32 cellular contexts compared by ENCODE assay signal in genomic region chr14:102342238-102342637, GRCh38.
"Had no signal": no experiment of that assay in that cellular context is flagged by ENCODE, and none has a peak within 500 bp of the region (broad histone marks: within the 10 kb centered on the region; RNA-seq: fewer than 3 reads in every experiment).

No MANE protein-coding gene starts in this region.

- H3K4me2 ChIP-seq: SK-N-SH had no signal

- H3K27ac ChIP-seq: adrenal gland, SJSA1 had no signal

- H3K4me3 ChIP-seq: adrenal gland, SJSA1 had no signal

- H3K27ac Mint-ChIP-seq: activated CD4-positive, alpha-beta memory T cell treated with anti-CD3 and anti-CD28 coated beads for 36 hours; activated naive CD4-positive, alpha-beta T cell treated with anti-CD3 and anti-CD28 coated beads for 36 hours; activated naive CD4-positive, alpha-beta T cell treated with anti-CD3 and anti-CD28 coated beads, Interleukin-2, amount 50 U/mL, for 72 hours; activated T-helper 1 cell treated with anti-CD3 and anti-CD28 coated beads, Interleukin-12 subunit alpha, Interleukin-12 subunit beta, Interleukin-2, Interleukin-4 antibody, amounts not matched to agents 30 ng/mL and 10 ng/mL and 1 ng/mL, durations not matched to agents 14 hours and 24 hours and 36 hours; IgD-negative memory B cell; T-helper 2 cell treated with Interferon-gamma antibody and Interleukin-4, amounts not matched to agents 5 μg/mL and 100 μg/mL, for 36 hours had no signal

- H3K9me2 ChIP-seq: SK-N-SH had no signal

- H3K27me3 Mint-ChIP-seq: activated CD4-positive, alpha-beta memory T cell treated with anti-CD3 and anti-CD28 coated beads for 36 hours; brain; IgD-negative memory B cell had no signal

- H3K27me3 ChIP-seq: adrenal gland, SJSA1 had no signal

- H3K4me3 Mint-ChIP-seq: activated CD4-positive, alpha-beta memory T cell treated with anti-CD3 and anti-CD28 coated beads for 36 hours; activated naive CD4-positive, alpha-beta T cell treated with anti-CD3 and anti-CD28 coated beads for 36 hours; activated T-cell treated with anti-CD3 and anti-CD28 coated beads, Interleukin-2, amount 50 U/mL, for 4 hours; activated T-helper 1 cell treated with anti-CD3 and anti-CD28 coated beads, Interleukin-12 subunit alpha, Interleukin-12 subunit beta, Interleukin-2, Interleukin-4 antibody, amounts not matched to agents 30 ng/mL and 10 ng/mL and 1 ng/mL, durations not matched to agents 14 hours and 24 hours and 36 hours; brain; IgD-negative memory B cell; T-helper 1 cell treated with Interleukin-12 subunit alpha and Interleukin-12 subunit beta and Interleukin-4 antibody, amounts not matched to agents 30 μg/mL and 1 μg/mL, for 36 hours; T-helper 2 cell treated with Interferon-gamma antibody and Interleukin-4, amounts not matched to agents 5 μg/mL and 100 μg/mL, for 36 hours had no signal

- H3K9ac ChIP-seq: SK-N-SH had no signal

- H3K9me3 Mint-ChIP-seq: activated CD4-positive, alpha-beta memory T cell treated with anti-CD3 and anti-CD28 coated beads for 36 hours; activated naive CD4-positive, alpha-beta T cell treated with anti-CD3 and anti-CD28 coated beads for 36 hours; activated naive CD4-positive, alpha-beta T cell treated with anti-CD3 and anti-CD28 coated beads, Interleukin-2, amount 50 U/mL, for 72 hours; activated T-cell treated with anti-CD3 and anti-CD28 coated beads, Interleukin-2, amount 50 U/mL, for 4 hours; activated T-helper 1 cell treated with anti-CD3 and anti-CD28 coated beads, Interleukin-12 subunit alpha, Interleukin-12 subunit beta, Interleukin-2, Interleukin-4 antibody, amounts not matched to agents 30 ng/mL and 10 ng/mL and 1 ng/mL, durations not matched to agents 14 hours and 24 hours and 36 hours; brain; IgD-negative memory B cell; T-helper 1 cell treated with Interleukin-12 subunit alpha and Interleukin-12 subunit beta and Interleukin-4 antibody, amounts not matched to agents 30 μg/mL and 1 μg/mL, for 36 hours; T-helper 2 cell treated with Interferon-gamma antibody and Interleukin-4, amounts not matched to agents 5 μg/mL and 100 μg/mL, for 36 hours had no signal

- ATAC-seq: activated CD4-positive, CD25-positive, alpha-beta regulatory T cell treated with anti-CD3 and anti-CD28 coated beads, Interleukin-2, amount 50 U/mL, for 24 hours; activated naive CD4-positive, alpha-beta T cell treated with anti-CD3 and anti-CD28 coated beads, Interleukin-2, amount 50 U/mL, for 72 hours; activated T-cell treated with anti-CD3 and anti-CD28 coated beads, Interleukin-2, amount 50 U/mL, for 4 hours had no signal

- H3K9me3 ChIP-seq: adrenal gland, SJSA1, SK-N-SH had no signal

- DNase-seq: activated CD4-positive, alpha-beta memory T cell treated with anti-CD3 and anti-CD28 coated beads for 36 hours; activated CD4-positive, alpha-beta T cell treated with anti-CD3 and anti-CD28 coated beads for 4 hours; activated CD4-positive, alpha-beta T cell treated with anti-CD3 and anti-CD28 coated beads, Interleukin-2, amount 50 U/mL, for 1 hour; activated CD8-positive, alpha-beta memory T cell treated with anti-CD3 and anti-CD28 coated beads, Interleukin-2, amount 50 U/mL, for 4 hours; activated gamma-delta T cell treated with Interleukin-2 at 50 U/mL for 16 hours; activated naive CD4-positive, alpha-beta T cell treated with anti-CD3 and anti-CD28 coated beads for 36 hours; activated T-cell treated with anti-CD3 and anti-CD28 coated beads for 4 hours; activated T-cell treated with anti-CD3 and anti-CD28 coated beads, Interleukin-2, amount 50 U/mL, for 4 hours; adrenal gland; anterior cingulate cortex; Karpas-422; KBM-7; NCI-H1105 treated with DMSO at 0.1 percent for 48 hours; NCI-H1436; NCI-H1694; NCI-H1930; NCI-H2081 treated with DMSO at 0.1 percent for 48 hours; NCI-H226; NCI-H446 treated with DMSO at 0.1 percent for 48 hours; NCI-H524; NCI-H69; NCI-H82; SHP77 treated with DMSO at 0.1 percent for 48 hours; SK-N-SH had no signal

- H3K4me1 ChIP-seq: adrenal gland, SJSA1 had no signal

- H3K4me1 Mint-ChIP-seq: brain had no signal
